ENCODE assay signal across 8 cellular contexts in genomic region chr1:46303038-46303871, GRCh38. TPM values are rescaled to one million over a fixed set of nuclear protein-coding genes. Genes with fewer than 3 reads are reported as not detected.
DNase-seq lines count a peak whose midpoint lies in the region; TF ChIP-seq lines count a peak whose summit lies in the region.

A gene with protein sequence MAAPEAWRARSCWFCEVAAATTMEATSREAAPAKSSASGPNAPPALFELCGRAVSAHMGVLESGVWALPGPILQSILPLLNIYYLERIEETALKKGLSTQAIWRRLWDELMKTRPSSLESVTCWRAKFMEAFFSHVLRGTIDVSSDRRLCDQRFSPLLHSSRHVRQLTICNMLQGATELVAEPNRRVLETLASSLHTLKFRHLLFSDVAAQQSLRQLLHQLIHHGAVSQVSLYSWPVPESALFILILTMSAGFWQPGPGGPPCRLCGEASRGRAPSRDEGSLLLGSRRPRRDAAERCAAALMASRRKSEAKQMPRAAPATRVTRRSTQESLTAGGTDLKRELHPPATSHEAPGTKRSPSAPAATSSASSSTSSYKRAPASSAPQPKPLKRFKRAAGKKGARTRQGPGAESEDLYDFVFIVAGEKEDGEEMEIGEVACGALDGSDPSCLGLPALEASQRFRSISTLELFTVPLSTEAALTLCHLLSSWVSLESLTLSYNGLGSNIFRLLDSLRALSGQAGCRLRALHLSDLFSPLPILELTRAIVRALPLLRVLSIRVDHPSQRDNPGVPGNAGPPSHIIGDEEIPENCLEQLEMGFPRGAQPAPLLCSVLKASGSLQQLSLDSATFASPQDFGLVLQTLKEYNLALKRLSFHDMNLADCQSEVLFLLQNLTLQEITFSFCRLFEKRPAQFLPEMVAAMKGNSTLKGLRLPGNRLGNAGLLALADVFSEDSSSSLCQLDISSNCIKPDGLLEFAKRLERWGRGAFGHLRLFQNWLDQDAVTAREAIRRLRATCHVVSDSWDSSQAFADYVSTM (minus strand): TSS chr1:46303616. CDS start chr1:46303322, 294 bp downstream.
Gene UQCRH, plus strand, starts transcription at chr1:46303698. Its CDS starts 69 bp downstream, at chr1:46303767.

- H3K36me3 ChIP-seq in neuron (ENCODE audit: insufficient read depth, low read length) (peaks cover 12% of the 10 kb centered on the region), subcutaneous abdominal adipose tissue (ENCODE audit: control insufficient read depth in 5 of 5, insufficient read depth in 5 of 5, low read length in 5 of 5) (no peaks in the 10 kb centered on the region)

- H3K9me3 ChIP-seq in neuron (ENCODE audit: low read length): no peaks in the 10 kb centered on the region
- no peaks in the 10 kb centered on the region for H3K9me3 ChIP-seq in subcutaneous abdominal adipose tissue (ENCODE audit: control insufficient read depth in 5 of 5, low read length in 5 of 5)

- H3K4me3 ChIP-seq in neuron (ENCODE audit: low read length) (peak within 1 kb of the TSS; percentile 90), subcutaneous abdominal adipose tissue (ENCODE audit: low read depth in 1 of 5, low read length in 5 of 5) (peak within 1 kb of the TSS; percentile 84 to 99 (median 92))

- H3K9ac ChIP-seq in subcutaneous abdominal adipose tissue (ENCODE audit: low read length in 5 of 5): peak within 1 kb of the TSS; percentile 98 to 100 (median 100)

- CTCF ChIA-PET in HEK293T (lab: Yijun Ruan, JAX): no interaction called here

- POLR2A ChIA-PET in HEK293T (lab: Yijun Ruan, JAX): interaction anchor here (0.6 to 2.9 kb wide), 16 partner anchors 11 to 776 kb away, joined by 3 to 29 read pairs (median 4); partner anchors contain the start of genes NSUN4 and RAD54L

- peak within 1 kb of the TSS; percentile 98 for H3K27ac ChIP-seq in subcutaneous abdominal adipose tissue (ENCODE audit: low read depth, low read length)

- DNase-seq in GM04503 (ENCODE audit: low read depth): peak; percentile 82
- peak; percentile 91 for DNase-seq in HEK293T (ENCODE audit: extremely low spot score)
- peak; percentile 97 for DNase-seq in MV-4-11 (lab: John Stamatoyannopoulos, UW)
- peak; percentile 95 for DNase-seq in SK-MEL-5 (ENCODE audit: low read depth, low spot score)
- peak; percentile 94 for DNase-seq in activated naive CD4-positive, alpha-beta T cell treated with Interleukin-2 at 50 U/mL for 16 hours
- DNase-seq in foreskin melanocyte: peak; percentile 96

- peak within 1 kb of the TSS; percentile 29 for H2AFZ ChIP-seq in neuron (ENCODE audit: low read depth, low read length)

- H3K4me1 ChIP-seq in neuron (ENCODE audit: insufficient read depth, low read length) (peaks cover 17% of the 10 kb centered on the region), subcutaneous abdominal adipose tissue (ENCODE audit: control insufficient read depth in 5 of 5, insufficient read depth in 5 of 5, low read length in 5 of 5) (peaks cover 6 to 64% (median 54%) of the 10 kb centered on the region in 5 donors)

- H3K27me3 ChIP-seq in neuron (ENCODE audit: insufficient read depth, low read length) (no peaks in the 10 kb centered on the region), subcutaneous abdominal adipose tissue (ENCODE audit: control insufficient read depth in 5 of 5, insufficient read depth in 4 of 5, low read length in 5 of 5) (no peaks in the 10 kb centered on the region)

- in situ Hi-C loops in SK-MEL-5 (cut with HindIII; ENCODE audit: low pct_unique_long_range_greater_than_20kb, low sequenced_read_pairs): no loop called here

TF ChIP-seq in HEK293T, 16 proteins besides CTCF, POLR2A, EP300 and RAD21:
- TF ChIP-seq LEF1 (IDR thresholded peaks at IDR 0.05; ENCODE audit: borderline replicate concordance) (no peak), SUZ12 (IDR thresholded peaks at IDR 0.05) (no peak), TARDBP (IDR thresholded peaks at IDR 0.05) (no peak), HDGF (IDR thresholded peaks at IDR 0.05; ENCODE audit: borderline replicate concordance) (no peak), FOXM1 (IDR thresholded peaks at IDR 0.05; ENCODE audit: borderline replicate concordance) (peak; percentile 45; the same call in 1 of the 2 replicates), BHLHE40 (IDR thresholded peaks at IDR 0.05; ENCODE audit: borderline replicate concordance) (peak; percentile 90), FOXA1 (IDR thresholded peaks at IDR 0.05) (no peak), NFRKB (IDR thresholded peaks at IDR 0.05) (no peak), ELF4 (IDR thresholded peaks at IDR 0.05) (peak; percentile 61; the same call in 1 of the 2 replicates), L3MBTL2 (conservative IDR thresholded peaks at IDR 0.05) (peak; percentile 50; the same call in 1 of the 2 replicates), CTBP1 (IDR thresholded peaks at IDR 0.05; ENCODE audit: borderline replicate concordance) (no peak), ZNF384 (IDR thresholded peaks at IDR 0.05) (no peak), FOXK2 (IDR thresholded peaks at IDR 0.05) (no peak), ARNT (IDR thresholded peaks at IDR 0.05) (no peak), SP1 (IDR thresholded peaks at IDR 0.05) (no peak)
- TF ChIP-seq, protein P1, sequence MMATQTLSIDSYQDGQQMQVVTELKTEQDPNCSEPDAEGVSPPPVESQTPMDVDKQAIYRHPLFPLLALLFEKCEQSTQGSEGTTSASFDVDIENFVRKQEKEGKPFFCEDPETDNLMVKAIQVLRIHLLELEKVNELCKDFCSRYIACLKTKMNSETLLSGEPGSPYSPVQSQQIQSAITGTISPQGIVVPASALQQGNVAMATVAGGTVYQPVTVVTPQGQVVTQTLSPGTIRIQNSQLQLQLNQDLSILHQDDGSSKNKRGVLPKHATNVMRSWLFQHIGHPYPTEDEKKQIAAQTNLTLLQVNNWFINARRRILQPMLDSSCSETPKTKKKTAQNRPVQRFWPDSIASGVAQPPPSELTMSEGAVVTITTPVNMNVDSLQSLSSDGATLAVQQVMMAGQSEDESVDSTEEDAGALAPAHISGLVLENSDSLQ (IDR thresholded peaks at IDR 0.05): peak; percentile 59; the same call in 1 of the 2 replicates

RNA-seq across cellular contexts. Expression of the first gene that starts in this region (rescaled TPM):
- total RNA-seq in SK-MEL-5 (2014; rRNA removed; shearing (Covaris generic)): 36.9 and 42.8 TPM in 2 replicates
- polyA plus RNA-seq in SK-MEL-5 (2015; cell fraction: cytosol; rRNA removed): 48.8 and 51.8 TPM in 2 replicates
- 52.6 and 52.8 TPM in 2 replicates for polyA plus RNA-seq in SK-MEL-5 (2015; cell fraction: nucleus; rRNA removed)

RNA-seq across cellular contexts. Expression of gene UQCRH, which starts in this region (rescaled TPM):
- 653 and 801 TPM in 2 replicates for total RNA-seq in SK-MEL-5 (2014; rRNA removed; shearing (Covaris generic))
- polyA plus RNA-seq in SK-MEL-5 (2015; cell fraction: cytosol; rRNA removed): 400 and 541 TPM in 2 replicates
- 93.4 and 144 TPM in 2 replicates for polyA plus RNA-seq in SK-MEL-5 (2015; cell fraction: nucleus; rRNA removed)

Comparison
In these comparisons a context has a peak if more than half of its experiments do, and no peak if none do; other contexts are left out.
1. Peak in every context shown above with its lines: DNase-seq, H3K4me3 ChIP-seq and H3K27ac ChIP-seq.